10 cellular contexts compared by ENCODE assay signal in genomic region chr5:159052282-159053011, GRCh38. TPM values are rescaled to one million over a fixed set of nuclear protein-coding genes. Genes with fewer than 3 reads are reported as not detected.
DNase-seq lines count a peak whose midpoint lies in the region; ATAC-seq, FAIRE-seq and TF ChIP-seq lines count a peak whose summit lies in the region.
"Had no signal": no experiment of that assay in that cellular context is flagged by ENCODE, and none has a peak within 500 bp of the region (broad histone marks: within the 10 kb centered on the region; RNA-seq: fewer than 3 reads in every experiment).

No MANE protein-coding gene starts in this region.

- no peak overlapping the region for H3K4me3 ChIP-seq in skin epidermis

- no peaks in the 10 kb centered on the region for H3K9me3 Mint-ChIP-seq in natural killer cell treated with Interleukin-12 subunit alpha and Interleukin-12 subunit beta and Interleukin-15 and Interleukin-18, amount 100 ng/mL, for 72 hours

- H3K4me1 Mint-ChIP-seq in natural killer cell treated with Interleukin-12 subunit alpha and Interleukin-12 subunit beta and Interleukin-15 and Interleukin-18, amount 100 ng/mL, for 72 hours (ENCODE audit: low read depth in 2 of 2): peaks cover 0 to 3% of the 10 kb centered on the region in 2 donors

- no peak for TF ChIP-seq POLR2A in GM12891 (IDR thresholded peaks at IDR 0.05; ENCODE audit: low read depth, low read length)

- peak; percentile 62 for FAIRE-seq in GM12891 (lab: Jason Lieb, UNC)
- FAIRE-seq: islet of Langerhans had no signal

- ATAC-seq in GM19023 (IDR thresholded peaks at IDR 0.05; ENCODE audit: unreplicated experiment) (no peak), GM19324 (IDR thresholded peaks at IDR 0.05; ENCODE audit: low FRiP score, unreplicated experiment) (no peak)
- ATAC-seq in natural killer cell treated with Interleukin-12 subunit alpha and Interleukin-12 subunit beta and Interleukin-15 and Interleukin-18, amount 100 ng/mL, for 72 hours: no peak

- peak overlapping the region in 11 of 21 experiments; percentile 46 to 90 (median 65) for H3K27ac ChIP-seq in skin epidermis

- no peaks in the 10 kb centered on the region for H3K36me3 Mint-ChIP-seq in natural killer cell treated with Interleukin-12 subunit alpha and Interleukin-12 subunit beta and Interleukin-15 and Interleukin-18, amount 100 ng/mL, for 72 hours

- H3K27ac Mint-ChIP-seq in natural killer cell treated with Interleukin-12 subunit alpha and Interleukin-12 subunit beta and Interleukin-15 and Interleukin-18, amount 100 ng/mL, for 72 hours: no peak overlapping the region

- DNase-seq in GM12891 (ENCODE audit: insufficient read length, low spot score): no peak
- DNase-seq in NCI-H2107 treated with DMSO at 0.1 percent for 48 hours (lab: John Stamatoyannopoulos, UW; ENCODE audit: unreplicated experiment): peak; percentile 40
- DNase-seq in fibroblast of peridontal ligament (ENCODE audit: extremely low read depth): peak; percentile 73
- no peak for DNase-seq in natural killer cell treated with Interleukin-12 subunit alpha and Interleukin-12 subunit beta and Interleukin-15 and Interleukin-18, amount 100 ng/mL, for 72 hours (ENCODE audit: low spot score)
- no peak for DNase-seq in HuH-7 (ENCODE audit: low spot score)
- DNase-seq: COR-L47 had no signal

- no peak overlapping the region for H3K4me3 Mint-ChIP-seq in natural killer cell treated with Interleukin-12 subunit alpha and Interleukin-12 subunit beta and Interleukin-15 and Interleukin-18, amount 100 ng/mL, for 72 hours

- peaks cover 49 to 59% of the 10 kb centered on the region in 2 donors for H3K27me3 Mint-ChIP-seq in natural killer cell treated with Interleukin-12 subunit alpha and Interleukin-12 subunit beta and Interleukin-15 and Interleukin-18, amount 100 ng/mL, for 72 hours

TF ChIP-seq in GM12891, 5 proteins besides CTCF, POLR2A, EP300 and RAD21:
- TF ChIP-seq POLR2AphosphoS5 (IDR thresholded peaks at IDR 0.05; ENCODE audit: low read depth, low read length): no peak
- no peak for TF ChIP-seq SPI1 (IDR thresholded peaks at IDR 0.05; ENCODE audit: low read depth, low read length)
- no peak for TF ChIP-seq TAF1 (IDR thresholded peaks at IDR 0.05; ENCODE audit: low read depth, low read length)

RNA-seq across cellular contexts. Expression of gene EBF1, which starts 47.3 kb away (rescaled TPM):
- polyA plus RNA-seq in GM12891 (2012; ENCODE audit: low read depth, missing spikeins): 2.8 TPM
- 1 to 10 TPM in 1 of 2 donors, not detected in 1; 1.9 TPM for total RNA-seq in natural killer cell treated with Interleukin-12 subunit alpha and Interleukin-12 subunit beta and Interleukin-15 and Interleukin-18, amount 100 ng/mL, for 72 hours

Comparison
In these comparisons a context has a peak if more than half of its experiments do, and no peak if none do; other contexts are left out.
1. DNase-seq: peak in NCI-H2107 treated with DMSO at 0.1 percent for 48 hours (single experiment) and fibroblast of peridontal ligament (single experiment); none in GM12891 (single experiment), natural killer cell treated with Interleukin-12 subunit alpha and Interleukin-12 subunit beta and Interleukin-15 and Interleukin-18, amount 100 ng/mL, for 72 hours (single experiment) and HuH-7 (single experiment).